ENCODE assay signal across 8 cellular contexts in genomic region chr22:26512149-26512793, GRCh38. TPM values are rescaled to one million over a fixed set of nuclear protein-coding genes. Genes with fewer than 3 reads are reported as not detected.
DNase-seq lines count a peak whose midpoint lies in the region; ATAC-seq and TF ChIP-seq lines count a peak whose summit lies in the region.

Gene TFIP11, minus strand, starts transcription at chr22:26512473. Its CDS starts 2,201 bp downstream, at chr22:26510272.

- H3K9ac ChIP-seq in Loucy (ENCODE audit: low read depth, low read length, poor library complexity, severe bottlenecking): peak within 1 kb of the TSS; percentile 83

- H3K4me2 ChIP-seq in Loucy (ENCODE audit: low read depth, low read length, poor library complexity, severe bottlenecking): peak within 1 kb of the TSS; percentile 83

- peaks cover 25% of the 10 kb centered on the region for H3K4me1 ChIP-seq in Loucy (ENCODE audit: insufficient read depth, low read length, poor library complexity, severe bottlenecking)

- TF ChIP-seq CTCF in Loucy (conservative IDR thresholded peaks at IDR 0.05; ENCODE audit: low read length) (no peak), fibroblast of the aortic adventitia (IDR thresholded peaks at IDR 0.05; ENCODE audit: insufficient read depth, low read length) (peak; percentile 1), nephron (IDR thresholded peaks at IDR 0.05; ENCODE audit: unreplicated experiment in 3 of 3) (no peak)

- peaks cover 21% of the 10 kb centered on the region; the same call in 1 of the 2 replicates for H3K36me3 ChIP-seq in Loucy (ENCODE audit: insufficient read depth, low read length)

- H3K27me3 ChIP-seq in Loucy (ENCODE audit: insufficient read depth, low read length, poor library complexity, severe bottlenecking): no peaks in the 10 kb centered on the region

- peak within 1 kb of the TSS; percentile 92 to 99 (median 94) for H3K27ac Mint-ChIP-seq in nephron

- H3K4me3 ChIP-seq in Loucy (ENCODE audit: low read length, poor library complexity, severe bottlenecking): peak within 1 kb of the TSS; percentile 91
- H3K4me3 ChIP-seq in fibroblast of the aortic adventitia (ENCODE audit: low read depth, low read length): peak within 1 kb of the TSS; percentile 100

- no peaks in the 10 kb centered on the region for H3K9me2 ChIP-seq in Loucy (replicated peaks; ENCODE audit: low read depth, low read length)

- DNase-seq in EL (peak; percentile 91), H4 (ENCODE audit: low spot score) (peak; percentile 82), SIG-M5 (lab: John Stamatoyannopoulos, UW) (peak; percentile 41), activated gamma-delta T cell (lab: John Stamatoyannopoulos, UW) (peak; percentile 87), fibroblast of the aortic adventitia (ENCODE audit: low read depth) (peak; percentile 88)
- DNase-seq in stimulated activated naive CD8-positive, alpha-beta T cell treated with anti-CD3 and anti-CD28 coated beads, Interleukin-15, Interleukin-2, amounts not matched to agents 100 U/mL and 50 U/mL, for 24 hours: peak; percentile 97

- H2AFZ ChIP-seq in Loucy (ENCODE audit: low read length): peak within 1 kb of the TSS; percentile 91

- no peaks in the 10 kb centered on the region for H3K27me3 Mint-ChIP-seq in nephron (ENCODE audit: low read depth)

- no peaks in the 10 kb centered on the region for H3K9me3 ChIP-seq in Loucy (ENCODE audit: insufficient read depth, low read depth, low read length)

- no peaks in the 10 kb centered on the region for H3F3A ChIP-seq in Loucy (ENCODE audit: low read depth)

- peaks cover 48% of the 10 kb centered on the region for H3K79me2 ChIP-seq in Loucy (ENCODE audit: insufficient read depth, low read length)

- ATAC-seq in stimulated activated naive CD8-positive, alpha-beta T cell treated with anti-CD3 and anti-CD28 coated beads, Interleukin-15, Interleukin-2, amounts not matched to agents 100 U/mL and 50 U/mL, for 24 hours: peak; percentile 97

- H3K4me1 Mint-ChIP-seq in nephron: peaks cover 33% of the 10 kb centered on the region

- H3K4me3 Mint-ChIP-seq in nephron: peak within 1 kb of the TSS; percentile 99 to 100 (median 100)

- H4K20me1 ChIP-seq in Loucy (ENCODE audit: insufficient read depth, low read length, poor library complexity, severe bottlenecking): peaks cover 10% of the 10 kb centered on the region

- H3K36me3 Mint-ChIP-seq in nephron (ENCODE audit: low read depth): peaks cover 11% of the 10 kb centered on the region

- no peaks in the 10 kb centered on the region for H3K9me3 Mint-ChIP-seq in nephron

RNA-seq across cellular contexts. Expression of gene TFIP11, which starts in this region (rescaled TPM):
- 13.8 and 15.4 TPM in 2 replicates for total RNA-seq in H4 (2014; rRNA removed; shearing (Covaris generic))
- total RNA-seq in fibroblast of the aortic adventitia (ENCODE audit: low replicate concordance): 25.4 and 45.7 TPM in 2 replicates

Comparison
In these comparisons a context has a peak if more than half of its experiments do, and no peak if none do; other contexts are left out.
1. Peak in every context shown above with its lines: DNase-seq, ATAC-seq and H3K4me3 ChIP-seq.
2. DNase-seq: peak in every context shown above with its lines; median percentile 97 in stimulated activated naive CD8-positive, alpha-beta T cell treated with anti-CD3 and anti-CD28 coated beads, Interleukin-15, Interleukin-2, amounts not matched to agents 100 U/mL and 50 U/mL, for 24 hours; 91 in EL; 88 in fibroblast of the aortic adventitia; 87 in activated gamma-delta T cell; 82 in H4; 41 in SIG-M5.